ENCODE assay signal across 8 cellular contexts in the genomic region with DNA sequence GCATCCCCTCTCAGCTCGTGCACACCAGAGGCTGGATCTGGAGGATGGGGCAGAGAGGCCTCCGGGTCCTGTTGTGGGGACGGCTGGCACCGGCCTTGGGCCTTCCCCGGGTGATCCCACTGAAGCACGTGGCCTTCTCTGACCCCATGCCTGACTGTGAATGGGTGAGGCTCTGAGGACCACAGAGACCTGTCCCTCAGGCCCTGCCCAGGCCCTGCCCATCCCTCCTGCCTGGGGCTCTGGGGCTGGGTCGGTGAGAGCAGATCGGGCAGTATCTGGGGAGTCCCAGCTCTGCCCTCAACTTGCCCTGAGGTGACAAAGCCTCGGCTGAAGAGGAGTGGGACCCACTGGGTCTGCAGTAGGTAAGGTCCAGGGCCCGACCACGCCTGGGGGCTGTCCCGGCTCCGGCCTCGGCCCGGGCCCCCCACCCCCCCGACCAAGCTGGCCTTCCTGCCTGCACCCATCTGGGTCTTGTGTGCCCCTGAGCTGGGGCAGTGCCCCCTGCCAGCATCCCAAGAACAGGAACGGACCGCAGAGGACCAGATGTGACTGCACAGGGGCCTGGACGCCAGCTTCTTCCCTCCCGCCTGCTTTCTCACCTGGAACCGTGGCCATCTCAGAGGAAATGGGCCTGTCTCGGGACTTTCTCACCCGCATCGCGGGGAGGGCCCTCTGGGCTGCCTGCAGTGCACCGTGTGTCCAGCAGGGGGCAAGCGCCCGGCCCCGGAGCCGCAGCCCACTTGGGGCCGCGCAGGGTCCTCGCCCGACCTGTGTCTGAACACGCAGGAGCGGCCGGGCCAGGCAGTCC.
DNase-seq lines count a peak whose midpoint lies in the region; ATAC-seq and TF ChIP-seq lines count a peak whose summit lies in the region.
"Not testable (repeated sequence)": the region's sequence is repeated elsewhere in the genome, so short reads cannot be mapped to it uniquely, and the experiment has no call there.

No MANE protein-coding gene starts in this region.

- DNase-seq in AG08396 (ENCODE audit: low spot score) (peak; percentile 45), GM13976 (ENCODE audit: low spot score) (peak; percentile 60), MG63 (peak; percentile 33), ecto neural progenitor cell (ENCODE audit: low spot score) (peak; percentile 58), iPS-NIHi7 (ENCODE audit: extremely low spot score) (peak; percentile 84)
- DNase-seq in activated CD4-positive, alpha-beta T cell treated with anti-CD3 and anti-CD28 coated beads for 48 hours = peak; percentile 26
- not testable (repeated sequence) for DNase-seq in sciatic nerve (ENCODE audit: low spot score)

- in situ Hi-C loops in GM13976 (cut with MboI; ENCODE audit: low sequenced_read_pairs, unreplicated experiment) = not testable (repeated sequence)

- not testable (repeated sequence) for H3K27me3 ChIP-seq in MG63

- ATAC-seq in HG02588 (IDR thresholded peaks at IDR 0.05; ENCODE audit: unreplicated experiment) = peak; percentile 86
- peak; percentile 74 for ATAC-seq in sciatic nerve

- not testable (repeated sequence) for H3K4me3 ChIP-seq in MG63

- intact Hi-C loops in sciatic nerve (cut with DNase I) = not testable (repeated sequence)

- not testable (repeated sequence) for H3K9me3 ChIP-seq in MG63

- not testable (repeated sequence) for TF ChIP-seq CTCF in GM13976 (IDR thresholded peaks at IDR 0.05; ENCODE audit: borderline replicate concordance, control extremely low read depth, extremely low read depth, insufficient read depth, missing control alignments)

- H3K36me3 ChIP-seq in MG63 = not testable (repeated sequence)
